ENCODE assay signal across 8 cellular contexts in the genomic region with DNA sequence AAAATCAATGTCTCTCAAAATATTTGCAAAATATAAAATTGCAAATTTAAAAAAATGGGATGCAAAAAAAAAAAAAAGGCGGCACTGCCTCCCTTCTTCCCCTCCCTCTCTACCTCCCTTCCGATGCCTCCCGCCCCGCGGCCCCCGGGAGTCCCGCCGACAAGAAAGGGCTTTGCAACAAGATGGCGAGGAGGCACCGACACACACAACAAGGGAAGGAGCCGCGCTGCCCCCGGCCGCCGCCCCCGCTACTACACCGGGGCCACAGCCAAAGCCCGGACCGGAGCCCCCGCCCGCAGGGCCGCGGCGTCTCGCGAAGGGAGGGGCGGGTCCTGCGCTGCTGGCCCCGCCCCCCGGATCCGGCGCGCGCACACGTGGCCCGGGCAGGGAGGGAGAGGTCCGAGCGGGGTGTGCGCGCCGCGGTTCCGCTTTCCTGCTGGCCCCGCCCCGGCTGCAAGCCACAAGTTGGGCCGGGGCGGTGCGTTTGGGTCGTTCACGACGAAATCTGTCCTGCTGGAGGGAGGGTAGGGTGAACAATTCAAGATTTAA. TPM values are rescaled to one million over a fixed set of nuclear protein-coding genes. Genes with fewer than 3 reads are reported as not detected.
A peak's percentile ranks its signal among the peaks of the same experiment; 100 is the strongest.
DNase-seq lines count a peak whose midpoint lies in the region; TF ChIP-seq lines count a peak whose summit lies in the region.

A gene with protein sequence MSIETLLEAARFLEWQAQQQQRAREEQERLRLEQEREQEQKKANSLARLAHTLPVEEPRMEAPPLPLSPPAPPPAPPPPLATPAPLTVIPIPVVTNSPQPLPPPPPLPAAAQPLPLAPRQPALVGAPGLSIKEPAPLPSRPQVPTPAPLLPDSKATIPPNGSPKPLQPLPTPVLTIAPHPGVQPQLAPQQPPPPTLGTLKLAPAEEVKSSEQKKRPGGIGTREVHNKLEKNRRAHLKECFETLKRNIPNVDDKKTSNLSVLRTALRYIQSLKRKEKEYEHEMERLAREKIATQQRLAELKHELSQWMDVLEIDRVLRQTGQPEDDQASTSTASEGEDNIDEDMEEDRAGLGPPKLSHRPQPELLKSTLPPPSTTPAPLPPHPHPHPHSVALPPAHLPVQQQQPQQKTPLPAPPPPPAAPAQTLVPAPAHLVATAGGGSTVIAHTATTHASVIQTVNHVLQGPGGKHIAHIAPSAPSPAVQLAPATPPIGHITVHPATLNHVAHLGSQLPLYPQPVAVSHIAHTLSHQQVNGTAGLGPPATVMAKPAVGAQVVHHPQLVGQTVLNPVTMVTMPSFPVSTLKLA (minus strand): TSS at position 184 of the 549 bp plus-strand sequence. CDS start 348 bp downstream, outside the sequence.

- H3K36me3 ChIP-seq in Loucy (ENCODE audit: insufficient read depth, low read length): no peaks in the 10 kb centered on the region
- H3K36me3 ChIP-seq in neural progenitor cell: no peaks in the 10 kb centered on the region
- H3K36me3 ChIP-seq in stomach: no peaks in the 10 kb centered on the region

- H3K9me2 ChIP-seq in Loucy (replicated peaks; ENCODE audit: low read depth, low read length): no peaks in the 10 kb centered on the region

- H3K27ac Mint-ChIP-seq in neural progenitor cell: peak within 1 kb of the TSS; percentile 97

- H3K4me3 ChIP-seq in Loucy (ENCODE audit: low read length, poor library complexity, severe bottlenecking): peak within 1 kb of the TSS; percentile 99
- peak within 1 kb of the TSS; percentile 81 to 87 for H3K4me3 ChIP-seq in foreskin fibroblast (ENCODE audit: low read depth in 1 of 2, low read length in 2 of 2)
- H3K4me3 ChIP-seq in neural progenitor cell: peak within 1 kb of the TSS; percentile 81
- H3K4me3 ChIP-seq in stomach: peak within 1 kb of the TSS; percentile 73 to 97 (median 88)

- intact Hi-C loops in stomach (cut with DNase I; ENCODE audit: low total_unique reads): no loop called here

- H3K36me3 Mint-ChIP-seq in neural progenitor cell: no peaks in the 10 kb centered on the region

- H3K79me2 ChIP-seq in Loucy (ENCODE audit: insufficient read depth, low read length) (peaks cover 38% of the 10 kb centered on the region), neural progenitor cell (ENCODE audit: low read depth) (peaks cover 26% of the 10 kb centered on the region)

- no peaks in the 10 kb centered on the region for H3K9me3 Mint-ChIP-seq in neural progenitor cell

- TF ChIP-seq CTCF in Loucy (conservative IDR thresholded peaks at IDR 0.05; ENCODE audit: low read length) (no peak), foreskin fibroblast (IDR thresholded peaks at IDR 0.05; ENCODE audit: low read depth, low read length) (no peak), neural progenitor cell (IDR thresholded peaks at IDR 0.05) (no peak), stomach (IDR thresholded peaks at IDR 0.05) (peak in 1 of 7 experiments; percentile 24)

- TF ChIP-seq POLR2A in stomach (IDR thresholded peaks at IDR 0.05): peak in 2 of 4 donors; percentile 46 to 51

- peaks cover 20% of the 10 kb centered on the region for H3K27me3 Mint-ChIP-seq in neural progenitor cell (ENCODE audit: insufficient read depth, low read depth)

- H3K27ac ChIP-seq in neural progenitor cell (peak within 1 kb of the TSS; percentile 89), stomach (peak within 1 kb of the TSS; percentile 98 to 100 (median 99))

- H3F3A ChIP-seq in Loucy (ENCODE audit: low read depth) (no peaks in the 10 kb centered on the region), neural progenitor cell (ENCODE audit: low read depth) (peaks cover 66% of the 10 kb centered on the region)

- peaks cover 56% of the 10 kb centered on the region for H3K4me1 Mint-ChIP-seq in neural progenitor cell

- H2AFZ ChIP-seq in Loucy (ENCODE audit: low read length): peak within 1 kb of the TSS; percentile 83
- no peak within 1 kb of the TSS for H2AFZ ChIP-seq in neural progenitor cell (replicated peaks)

- H3K27me3 ChIP-seq in Loucy (ENCODE audit: insufficient read depth, low read length, poor library complexity, severe bottlenecking) (no peaks in the 10 kb centered on the region), neural progenitor cell (no peaks in the 10 kb centered on the region), stomach (no peaks in the 10 kb centered on the region)

- 0 to 1% (median 0%) methylated on average over 27 to 51 of the region's 51 CpGs for WGBS in stomach, 5 donors

- H3K4me3 Mint-ChIP-seq in neural progenitor cell: peak within 1 kb of the TSS; percentile 98

- DNase-seq in EH (ENCODE audit: low read depth) (peak; percentile 94), H4 (ENCODE audit: low spot score) (peak; percentile 78), SHP77 treated with DMSO at 0.1 percent for 48 hours (lab: John Stamatoyannopoulos, UW) (peak; percentile 89), activated gamma-delta T cell (lab: John Stamatoyannopoulos, UW) (peak; percentile 97), foreskin fibroblast (peak; percentile 96 to 98), neural progenitor cell (ENCODE audit: low spot score) (peak; percentile 97), stomach (peak; percentile 95)

- H3K9me3 ChIP-seq in Loucy (ENCODE audit: insufficient read depth, low read depth, low read length) (no peaks in the 10 kb centered on the region), neural progenitor cell (ENCODE audit: low read depth) (no peaks in the 10 kb centered on the region), stomach (no peaks in the 10 kb centered on the region)

- no peak for TF ChIP-seq EP300 in stomach (IDR thresholded peaks at IDR 0.05)

- peaks cover 46% of the 10 kb centered on the region for H3K4me1 ChIP-seq in Loucy (ENCODE audit: insufficient read depth, low read length, poor library complexity, severe bottlenecking)
- H3K4me1 ChIP-seq in neural progenitor cell: peaks cover 27% of the 10 kb centered on the region
- H3K4me1 ChIP-seq in stomach: peaks cover 68 to 73% (median 69%) of the 10 kb centered on the region in 4 donors

- H4K20me1 ChIP-seq in Loucy (ENCODE audit: insufficient read depth, low read length, poor library complexity, severe bottlenecking) (peaks cover 38% of the 10 kb centered on the region), neural progenitor cell (ENCODE audit: low read depth) (peaks cover 37% of the 10 kb centered on the region)

- H3K9ac ChIP-seq in Loucy (ENCODE audit: low read depth, low read length, poor library complexity, severe bottlenecking) (peak within 1 kb of the TSS; percentile 91), neural progenitor cell (peak within 1 kb of the TSS; percentile 61)

- H3K4me2 ChIP-seq in Loucy (ENCODE audit: low read depth, low read length, poor library complexity, severe bottlenecking) (peak within 1 kb of the TSS; percentile 100), neural progenitor cell (peak within 1 kb of the TSS; percentile 95)

RNA-seq across cellular contexts. Expression of the gene that starts here (rescaled TPM):
- total RNA-seq in H4 (2014; rRNA removed; shearing (Covaris generic)): 0.39 and 1.5 TPM in 2 replicates
- 2.2 and 11.1 TPM in 2 replicates for total RNA-seq in neural progenitor cell (ENCODE audit: low replicate concordance)
- 10 to 100 TPM in 3 of 5 donors, 1 to 10 TPM in 2; 3.5 to 55.8 (median 18.2) TPM for total RNA-seq in stomach
- 1 to 10 TPM; 5.2 to 7.9 (median 7.3) TPM for polyA plus RNA-seq in stomach

Comparison
In these comparisons a context has a peak if more than half of its experiments do, and no peak if none do; other contexts are left out.
1. Peak in every context shown above with its lines: DNase-seq, H3K4me3 ChIP-seq and H3K27ac ChIP-seq.